30 cellular contexts compared by ENCODE assay signal in the genomic region with DNA sequence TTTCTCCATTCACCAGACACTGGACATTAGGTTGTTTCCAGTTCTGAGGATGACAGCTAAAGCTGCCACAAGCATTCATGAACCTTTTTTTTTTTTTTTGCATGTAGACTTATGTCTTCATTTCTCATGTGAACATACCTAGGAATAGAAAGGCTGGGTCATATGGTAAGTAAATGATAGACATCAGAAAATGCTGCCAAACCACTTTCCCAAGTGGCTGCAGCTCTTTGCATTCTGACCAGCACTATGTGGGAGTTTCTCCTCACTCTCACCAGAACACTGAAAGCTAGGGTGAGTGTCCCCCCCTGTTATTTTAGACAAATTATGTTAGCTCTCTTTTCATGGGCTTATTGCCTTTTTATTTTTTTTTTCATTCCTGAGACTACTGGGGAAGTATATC.
"Had no signal": no experiment of that assay in that cellular context is flagged by ENCODE, and none has a peak within 500 bp of the region (broad histone marks: within the 10 kb centered on the region; RNA-seq: fewer than 3 reads in every experiment).

No MANE protein-coding gene starts in this region.

- H3K36me3 Mint-ChIP-seq: immature natural killer cell had no signal

- H3K27ac Mint-ChIP-seq: dendritic cell treated with granulocyte-macrophage colony-stimulating factor and Interleukin-4, amounts not matched to agents 40 ng/mL and 50 ng/mL, for 4 days; effector memory CD8-positive, alpha-beta T cell; endodermal cell; immature natural killer cell; memory B cell had no signal

- H3K9me3 ChIP-seq: colonic mucosa, esophagus squamous epithelium, mucosa of descending colon had no signal

- H3K36me3 ChIP-seq: colonic mucosa, esophagus squamous epithelium, gastroesophageal sphincter, heart right ventricle, lower lobe of right lung had no signal

- ATAC-seq: effector memory CD8-positive, alpha-beta T cell; esophagus mucosa; gastroesophageal sphincter; heart right ventricle; left colon; left lobe of liver; left ventricle myocardium superior; lower lobe of right lung; mucosa of descending colon had no signal

- H3K4me1 ChIP-seq: colonic mucosa, esophagus squamous epithelium, gastroesophageal sphincter, heart right ventricle, lower lobe of right lung had no signal

- H3K27me3 Mint-ChIP-seq: central memory CD8-positive, alpha-beta T cell; dendritic cell treated with granulocyte-macrophage colony-stimulating factor and Interleukin-4, amounts not matched to agents 40 ng/mL and 50 ng/mL, for 4 days; effector memory CD8-positive, alpha-beta T cell had no signal

- H3K4me1 Mint-ChIP-seq: central memory CD8-positive, alpha-beta T cell; immature natural killer cell; memory B cell had no signal

- H3K27me3 ChIP-seq: colonic mucosa, esophagus squamous epithelium, gastroesophageal sphincter, heart right ventricle had no signal

- H3K4me3 ChIP-seq: colonic mucosa, esophagus squamous epithelium, gastroesophageal sphincter, heart right ventricle, lower lobe of right lung, mucosa of descending colon had no signal

- H3K4me3 Mint-ChIP-seq: central memory CD8-positive, alpha-beta T cell; dendritic cell treated with granulocyte-macrophage colony-stimulating factor and Interleukin-4, amounts not matched to agents 40 ng/mL and 50 ng/mL, for 4 days; effector memory CD8-positive, alpha-beta T cell; endodermal cell; immature natural killer cell; memory B cell had no signal

- FAIRE-seq: endometrium, kidney had no signal

- DNase-seq: cerebellar nuclear complex; colonic mucosa; cortex of kidney; effector CD8-positive, alpha-beta T cell; effector memory CD8-positive, alpha-beta T cell; endodermal cell; erythroblast; esophagus squamous epithelium; foreskin fibroblast; foreskin melanocyte; glutamatergic neuron; head of caudate nucleus; heart right ventricle; hypothalamus; immature natural killer cell; islet precursor cell; kidney; kidney glomerular epithelial cell; left colon; left ventricle myocardium superior; lower lobe of right lung; mucosa of descending colon had no signal

- H3K27ac ChIP-seq: colonic mucosa, epithelial cell of prostate, esophagus squamous epithelium, gastroesophageal sphincter, heart right ventricle, lower lobe of right lung had no signal
